13 cellular contexts compared by ENCODE assay signal in the genomic region with DNA sequence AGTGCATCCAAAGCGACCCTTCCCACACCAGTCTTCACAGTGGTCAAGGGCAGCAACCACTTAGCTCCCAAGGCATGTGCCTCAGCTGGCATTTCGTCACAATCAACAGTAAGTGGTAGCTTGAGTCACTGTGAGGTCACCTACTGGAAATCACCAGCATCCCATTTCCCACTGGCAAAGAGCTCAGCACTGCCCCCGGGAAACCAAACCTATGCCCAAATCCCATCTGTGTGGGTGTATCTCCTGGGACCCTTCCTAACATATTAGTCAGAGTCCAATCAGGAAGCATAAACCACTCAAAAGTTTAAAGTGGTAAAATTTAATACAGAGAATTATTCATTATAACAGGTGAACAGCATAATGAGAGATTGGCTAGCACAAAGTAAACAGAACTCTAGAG. TPM values are rescaled to one million over a fixed set of nuclear protein-coding genes. Genes with fewer than 3 reads are reported as not detected.
"Had no signal": no experiment of that assay in that cellular context is flagged by ENCODE, and none has a peak within 500 bp of the region (broad histone marks: within the 10 kb centered on the region; RNA-seq: fewer than 3 reads in every experiment).

No MANE protein-coding gene starts in this region.

RNA-seq across cellular contexts. Expression of a gene that starts 47.2 kb away (rescaled TPM):
- total RNA-seq: activated B cell treated with CpG ODN at 0.5 μM for 24 hours; activated CD4-positive, alpha-beta memory T cell treated with anti-CD3 and anti-CD28 coated beads for 36 hours; activated CD4-positive, alpha-beta T cell treated with anti-CD3 and anti-CD28 coated beads, Interleukin-2, amount 10 ng/mL, durations not matched to agents 24 days and 14 days; activated CD8-positive, alpha-beta memory T cell treated with anti-CD3 and anti-CD28 coated beads for 36 hours; activated CD8-positive, alpha-beta T cell treated with anti-CD3 and anti-CD28 coated beads for 36 hours; activated naive CD4-positive, alpha-beta T cell treated with anti-CD3 and anti-CD28 coated beads for 36 hours; activated naive CD4-positive, alpha-beta T cell treated with anti-CD3 and anti-CD28 coated beads, Interleukin-2, amount 50 U/mL, for 72 hours; activated naive CD8-positive, alpha-beta T cell treated with anti-CD3 and anti-CD28 coated beads for 36 hours; activated T-helper 2 cell treated with anti-CD3 and anti-CD28 coated beads, Interferon-gamma antibody, Interleukin-2, Interleukin-4, amounts not matched to agents 10 μg/mL and 5 μg/mL and 100 μg/mL, durations not matched to agents 14 hours and 24 hours and 36 hours; adrenal gland; ascending aorta; body of pancreas; cardiac septum had no signal
- polyA plus RNA-seq: adrenal gland had no signal
